In the genomic region with DNA sequence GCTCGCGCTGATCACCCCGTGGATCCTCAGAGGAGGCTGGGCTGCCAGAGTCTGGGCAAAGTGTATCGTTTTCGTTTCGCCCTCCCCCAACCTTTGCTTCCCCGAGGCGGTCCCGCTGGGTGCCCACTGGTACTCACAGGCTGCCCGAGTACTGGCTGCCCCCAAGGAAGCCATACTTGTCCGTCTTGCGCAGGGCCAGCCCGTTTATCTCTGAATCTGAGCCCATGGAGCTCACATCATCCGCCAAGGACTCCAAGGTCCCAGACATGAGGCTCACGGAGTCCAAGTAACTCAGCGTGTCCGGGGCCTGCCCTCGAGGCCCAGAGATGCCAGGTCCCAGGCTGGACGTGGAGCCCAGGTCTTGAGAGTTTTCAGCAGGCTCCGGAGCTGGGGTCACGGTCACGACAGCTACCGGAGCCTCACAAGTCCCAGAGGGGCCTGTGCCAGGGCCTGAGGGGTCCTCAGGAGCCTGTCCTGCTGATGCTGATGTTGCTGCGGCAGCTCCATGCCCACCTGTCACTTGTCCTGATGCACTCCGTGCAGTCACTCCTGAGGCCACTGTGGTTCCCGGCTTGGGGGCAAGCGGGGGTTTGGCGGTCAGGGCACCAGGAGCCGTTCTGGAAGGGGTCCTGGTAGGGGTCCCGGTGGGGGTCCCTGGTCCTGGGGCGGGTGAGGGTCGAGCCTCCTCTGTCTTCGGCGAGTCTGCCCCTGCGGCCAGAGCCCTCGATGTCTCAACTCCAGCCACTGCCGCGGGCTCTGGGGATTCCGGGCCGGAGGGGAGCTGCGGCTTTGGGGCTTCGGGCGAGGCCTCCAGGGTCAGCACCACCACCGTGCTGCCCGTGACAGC, we compare ENCODE assay signal across 1 cellular context.
TF ChIP-seq lines count a peak whose summit lies in the region.

No MANE protein-coding gene starts in this region.

TF ChIP-seq in HepG2, 621 proteins besides CTCF, POLR2A, EP300 and RAD21 (continued from another document and continues in another):
- TF ChIP-seq ETS1 (CRISPR knock-in tag; IDR thresholded peaks at IDR 0.05), result no peak
- TF ChIP-seq, protein P1, sequence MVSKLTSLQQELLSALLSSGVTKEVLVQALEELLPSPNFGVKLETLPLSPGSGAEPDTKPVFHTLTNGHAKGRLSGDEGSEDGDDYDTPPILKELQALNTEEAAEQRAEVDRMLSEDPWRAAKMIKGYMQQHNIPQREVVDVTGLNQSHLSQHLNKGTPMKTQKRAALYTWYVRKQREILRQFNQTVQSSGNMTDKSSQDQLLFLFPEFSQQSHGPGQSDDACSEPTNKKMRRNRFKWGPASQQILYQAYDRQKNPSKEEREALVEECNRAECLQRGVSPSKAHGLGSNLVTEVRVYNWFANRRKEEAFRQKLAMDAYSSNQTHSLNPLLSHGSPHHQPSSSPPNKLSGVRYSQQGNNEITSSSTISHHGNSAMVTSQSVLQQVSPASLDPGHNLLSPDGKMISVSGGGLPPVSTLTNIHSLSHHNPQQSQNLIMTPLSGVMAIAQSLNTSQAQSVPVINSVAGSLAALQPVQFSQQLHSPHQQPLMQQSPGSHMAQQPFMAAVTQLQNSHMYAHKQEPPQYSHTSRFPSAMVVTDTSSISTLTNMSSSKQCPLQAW (CRISPR knock-in tag; IDR thresholded peaks at IDR 0.05), result peak; percentile 36; the same call in 1 of the 2 replicates
- TF ChIP-seq PRPF4 (IDR thresholded peaks at IDR 0.05; ENCODE audit: low read depth, low read length, poor library complexity, severe bottlenecking), result no peak
- TF ChIP-seq ZNF296 (CRISPR knock-in tag; conservative IDR thresholded peaks at IDR 0.05), result no peak
- no peak for TF ChIP-seq ZNF543 (CRISPR knock-in tag; IDR thresholded peaks at IDR 0.05)
- TF ChIP-seq ATAD3A (CRISPR knock-in tag; IDR thresholded peaks at IDR 0.05), result no peak
- TF ChIP-seq MAFK (conservative IDR thresholded peaks at IDR 0.05 in 1 of 2, IDR thresholded peaks at IDR 0.05 in 1 of 2; ENCODE audit: low read length in 2 of 2), result no peak
- no peak for TF ChIP-seq ZNF724P (CRISPR knock-in tag; IDR thresholded peaks at IDR 0.05; ENCODE audit: borderline replicate concordance)
- TF ChIP-seq ZNF709 (CRISPR knock-in tag; IDR thresholded peaks at IDR 0.05), result 0 out of 2 replicates have a peak, but pooled peaks have one; percentile 22
- TF ChIP-seq ZNF280B (CRISPR knock-in tag; IDR thresholded peaks at IDR 0.05; ENCODE audit: borderline replicate concordance), result peak; percentile 40; the same call in 1 of the 2 replicates
- TF ChIP-seq PLRG1 (conservative IDR thresholded peaks at IDR 0.05), result no peak
- no peak for TF ChIP-seq YEATS2 (CRISPR knock-in tag; IDR thresholded peaks at IDR 0.05; ENCODE audit: borderline replicate concordance)
- TF ChIP-seq SMAD3 (CRISPR knock-in tag; IDR thresholded peaks at IDR 0.05), result no peak
- TF ChIP-seq ISL2 (CRISPR knock-in tag; IDR thresholded peaks at IDR 0.05), result no peak
- TF ChIP-seq ZNF75D (CRISPR knock-in tag; IDR thresholded peaks at IDR 0.05; ENCODE audit: borderline replicate concordance), result no peak
- peak; percentile 54; the same call in 1 of the 2 replicates for TF ChIP-seq SP4 (CRISPR knock-in tag; IDR thresholded peaks at IDR 0.05)
- TF ChIP-seq ZNF282 (IDR thresholded peaks at IDR 0.05; ENCODE audit: partially characterized antibody), result no peak
- TF ChIP-seq ERF (CRISPR knock-in tag; IDR thresholded peaks at IDR 0.05), result no peak
- TF ChIP-seq TMF1 (CRISPR knock-in tag; IDR thresholded peaks at IDR 0.05; ENCODE audit: low read depth), result no peak
- TF ChIP-seq LBX2 (CRISPR knock-in tag; IDR thresholded peaks at IDR 0.05; ENCODE audit: borderline replicate concordance), result 0 out of 2 replicates have a peak, but pooled peaks have one; percentile 28
- TF ChIP-seq ZNF33B (CRISPR knock-in tag; IDR thresholded peaks at IDR 0.05), result no peak
- TF ChIP-seq ZNF180 (CRISPR knock-in tag; IDR thresholded peaks at IDR 0.05; ENCODE audit: borderline replicate concordance, low read depth), result no peak
- no peak for TF ChIP-seq SATB2 (CRISPR knock-in tag; IDR thresholded peaks at IDR 0.05)
- no peak for TF ChIP-seq ZKSCAN5 (CRISPR knock-in tag; IDR thresholded peaks at IDR 0.05)
- no peak for TF ChIP-seq ETV6 (CRISPR knock-in tag; conservative IDR thresholded peaks at IDR 0.05)
- TF ChIP-seq KDM2A (CRISPR knock-in tag; IDR thresholded peaks at IDR 0.05; ENCODE audit: borderline replicate concordance, low read depth), result 0 out of 2 replicates have a peak, but pooled peaks have one; percentile 18
- TF ChIP-seq PCBP2 (optimal IDR thresholded peaks at IDR 0.05; ENCODE audit: low read depth, low read length, poor library complexity, severe bottlenecking), result no peak
- no peak for TF ChIP-seq HNRNPLL (IDR thresholded peaks at IDR 0.05; ENCODE audit: low read depth, low read length, poor library complexity, severe bottlenecking)
- no peak for TF ChIP-seq LCORL (IDR thresholded peaks at IDR 0.05)
- no peak for TF ChIP-seq LCORL (CRISPR knock-in tag; IDR thresholded peaks at IDR 0.05)
- no peak for TF ChIP-seq ZNF841 (CRISPR knock-in tag; IDR thresholded peaks at IDR 0.05; ENCODE audit: borderline replicate concordance)
- no peak for TF ChIP-seq TCF7 (IDR thresholded peaks at IDR 0.05; ENCODE audit: low read depth)
- TF ChIP-seq ZNF510 (CRISPR knock-in tag; IDR thresholded peaks at IDR 0.05; ENCODE audit: low read depth), result no peak
- TF ChIP-seq ZNF513 (CRISPR knock-in tag; conservative IDR thresholded peaks at IDR 0.05), result no peak
- TF ChIP-seq, protein P2, sequence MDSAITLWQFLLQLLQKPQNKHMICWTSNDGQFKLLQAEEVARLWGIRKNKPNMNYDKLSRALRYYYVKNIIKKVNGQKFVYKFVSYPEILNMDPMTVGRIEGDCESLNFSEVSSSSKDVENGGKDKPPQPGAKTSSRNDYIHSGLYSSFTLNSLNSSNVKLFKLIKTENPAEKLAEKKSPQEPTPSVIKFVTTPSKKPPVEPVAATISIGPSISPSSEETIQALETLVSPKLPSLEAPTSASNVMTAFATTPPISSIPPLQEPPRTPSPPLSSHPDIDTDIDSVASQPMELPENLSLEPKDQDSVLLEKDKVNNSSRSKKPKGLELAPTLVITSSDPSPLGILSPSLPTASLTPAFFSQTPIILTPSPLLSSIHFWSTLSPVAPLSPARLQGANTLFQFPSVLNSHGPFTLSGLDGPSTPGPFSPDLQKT (CRISPR knock-in tag; IDR thresholded peaks at IDR 0.05; ENCODE audit: borderline replicate concordance), result no peak
- no peak for TF ChIP-seq ZNF570 (CRISPR knock-in tag; IDR thresholded peaks at IDR 0.05; ENCODE audit: borderline replicate concordance)
- no peak for TF ChIP-seq ZBTB21 (CRISPR knock-in tag; IDR thresholded peaks at IDR 0.05)
- TF ChIP-seq, protein P3, sequence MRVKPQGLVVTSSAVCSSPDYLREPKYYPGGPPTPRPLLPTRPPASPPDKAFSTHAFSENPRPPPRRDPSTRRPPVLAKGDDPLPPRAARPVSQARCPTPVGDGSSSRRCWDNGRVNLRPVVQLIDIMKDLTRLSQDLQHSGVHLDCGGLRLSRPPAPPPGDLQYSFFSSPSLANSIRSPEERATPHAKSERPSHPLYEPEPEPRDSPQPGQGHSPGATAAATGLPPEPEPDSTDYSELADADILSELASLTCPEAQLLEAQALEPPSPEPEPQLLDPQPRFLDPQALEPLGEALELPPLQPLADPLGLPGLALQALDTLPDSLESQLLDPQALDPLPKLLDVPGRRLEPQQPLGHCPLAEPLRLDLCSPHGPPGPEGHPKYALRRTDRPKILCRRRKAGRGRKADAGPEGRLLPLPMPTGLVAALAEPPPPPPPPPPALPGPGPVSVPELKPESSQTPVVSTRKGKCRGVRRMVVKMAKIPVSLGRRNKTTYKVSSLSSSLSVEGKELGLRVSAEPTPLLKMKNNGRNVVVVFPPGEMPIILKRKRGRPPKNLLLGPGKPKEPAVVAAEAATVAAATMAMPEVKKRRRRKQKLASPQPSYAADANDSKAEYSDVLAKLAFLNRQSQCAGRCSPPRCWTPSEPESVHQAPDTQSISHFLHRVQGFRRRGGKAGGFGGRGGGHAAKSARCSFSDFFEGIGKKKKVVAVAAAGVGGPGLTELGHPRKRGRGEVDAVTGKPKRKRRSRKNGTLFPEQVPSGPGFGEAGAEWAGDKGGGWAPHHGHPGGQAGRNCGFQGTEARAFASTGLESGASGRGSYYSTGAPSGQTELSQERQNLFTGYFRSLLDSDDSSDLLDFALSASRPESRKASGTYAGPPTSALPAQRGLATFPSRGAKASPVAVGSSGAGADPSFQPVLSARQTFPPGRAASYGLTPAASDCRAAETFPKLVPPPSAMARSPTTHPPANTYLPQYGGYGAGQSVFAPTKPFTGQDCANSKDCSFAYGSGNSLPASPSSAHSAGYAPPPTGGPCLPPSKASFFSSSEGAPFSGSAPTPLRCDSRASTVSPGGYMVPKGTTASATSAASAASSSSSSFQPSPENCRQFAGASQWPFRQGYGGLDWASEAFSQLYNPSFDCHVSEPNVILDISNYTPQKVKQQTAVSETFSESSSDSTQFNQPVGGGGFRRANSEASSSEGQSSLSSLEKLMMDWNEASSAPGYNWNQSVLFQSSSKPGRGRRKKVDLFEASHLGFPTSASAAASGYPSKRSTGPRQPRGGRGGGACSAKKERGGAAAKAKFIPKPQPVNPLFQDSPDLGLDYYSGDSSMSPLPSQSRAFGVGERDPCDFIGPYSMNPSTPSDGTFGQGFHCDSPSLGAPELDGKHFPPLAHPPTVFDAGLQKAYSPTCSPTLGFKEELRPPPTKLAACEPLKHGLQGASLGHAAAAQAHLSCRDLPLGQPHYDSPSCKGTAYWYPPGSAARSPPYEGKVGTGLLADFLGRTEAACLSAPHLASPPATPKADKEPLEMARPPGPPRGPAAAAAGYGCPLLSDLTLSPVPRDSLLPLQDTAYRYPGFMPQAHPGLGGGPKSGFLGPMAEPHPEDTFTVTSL (CRISPR knock-in tag; IDR thresholded peaks at IDR 0.05; ENCODE audit: borderline replicate concordance), result no peak
- no peak for TF ChIP-seq ZFP36L2 (CRISPR knock-in tag; IDR thresholded peaks at IDR 0.05)
- TF ChIP-seq, protein P4, sequence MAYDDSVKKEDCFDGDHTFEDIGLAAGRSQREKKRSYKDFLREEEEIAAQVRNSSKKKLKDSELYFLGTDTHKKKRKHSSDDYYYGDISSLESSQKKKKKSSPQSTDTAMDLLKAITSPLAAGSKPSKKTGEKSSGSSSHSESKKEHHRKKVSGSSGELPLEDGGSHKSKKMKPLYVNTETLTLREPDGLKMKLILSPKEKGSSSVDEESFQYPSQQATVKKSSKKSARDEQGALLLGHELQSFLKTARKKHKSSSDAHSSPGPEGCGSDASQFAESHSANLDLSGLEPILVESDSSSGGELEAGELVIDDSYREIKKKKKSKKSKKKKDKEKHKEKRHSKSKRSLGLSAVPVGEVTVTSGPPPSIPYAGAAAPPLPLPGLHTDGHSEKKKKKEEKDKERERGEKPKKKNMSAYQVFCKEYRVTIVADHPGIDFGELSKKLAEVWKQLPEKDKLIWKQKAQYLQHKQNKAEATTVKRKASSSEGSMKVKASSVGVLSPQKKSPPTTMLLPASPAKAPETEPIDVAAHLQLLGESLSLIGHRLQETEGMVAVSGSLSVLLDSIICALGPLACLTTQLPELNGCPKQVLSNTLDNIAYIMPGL (CRISPR knock-in tag; IDR thresholded peaks at IDR 0.05; ENCODE audit: borderline replicate concordance in 1 of 2, low read depth in 1 of 2), result peak; percentile 21 to 27; a peak in 1 of 4 replicates
- no peak for TF ChIP-seq SUZ12 (IDR thresholded peaks at IDR 0.05; ENCODE audit: low read depth, low read length)
- TF ChIP-seq NCOR1 (IDR thresholded peaks at IDR 0.05; ENCODE audit: borderline replicate concordance, low read length), result no peak
- TF ChIP-seq ZBTB26 (CRISPR knock-in tag; IDR thresholded peaks at IDR 0.05; ENCODE audit: borderline replicate concordance), result no peak
- no peak for TF ChIP-seq MED13 (CRISPR knock-in tag; IDR thresholded peaks at IDR 0.05)
- TF ChIP-seq ZNF136 (CRISPR knock-in tag; IDR thresholded peaks at IDR 0.05; ENCODE audit: low read depth), result no peak
- no peak for TF ChIP-seq ZNF333 (CRISPR knock-in tag; IDR thresholded peaks at IDR 0.05; ENCODE audit: borderline replicate concordance)
- TF ChIP-seq TCF7L2 (IDR thresholded peaks at IDR 0.05; ENCODE audit: low read depth, low read length), result no peak
